ENCODE assay signal across 21 cellular contexts in genomic region chr12:11635341-11635740, GRCh38. TPM values are rescaled to one million over a fixed set of nuclear protein-coding genes. Genes with fewer than 3 reads are reported as not detected.
DNase-seq lines count a peak whose midpoint lies in the region; ATAC-seq and TF ChIP-seq lines count a peak whose summit lies in the region.
"Had no signal": no experiment of that assay in that cellular context is flagged by ENCODE, and none has a peak within 500 bp of the region (broad histone marks: within the 10 kb centered on the region; RNA-seq: fewer than 3 reads in every experiment).

No MANE protein-coding gene starts in this region.

- H3K36me3 ChIP-seq in endodermal cell (ENCODE audit: control insufficient read depth, insufficient read depth, low read length) = no peaks in the 10 kb centered on the region
- H3K36me3 ChIP-seq: BLaER1 treated with 17β-estradiol and CSF1 and Interleukin-3, amounts not matched to agents 10 nM and 100 nM had no signal

- 94 to 100% methylated on average over 1 to 2 of the region's 2 CpGs for WGBS in endodermal cell (ENCODE audit: insufficient coverage in 1 of 2, insufficient read length in 1 of 2), 2 experiments

- peaks cover 32% of the 10 kb centered on the region for H3K36me3 Mint-ChIP-seq in endodermal cell (ENCODE audit: low read depth)
- H3K36me3 Mint-ChIP-seq: CD4-positive, alpha-beta memory T cell had no signal

- no peaks in the 10 kb centered on the region for H3K27me3 ChIP-seq in endodermal cell (ENCODE audit: control insufficient read depth, insufficient read depth, low read length, poor library complexity, severe bottlenecking)
- H3K27me3 ChIP-seq: BLaER1 treated with 17β-estradiol and CSF1 and Interleukin-3, amounts not matched to agents 10 nM and 100 nM had no signal

- TF ChIP-seq CTCF in endodermal cell (conservative IDR thresholded peaks at IDR 0.05) (no peak), omental fat pad (IDR thresholded peaks at IDR 0.05) (no peak)

- peaks cover 42% of the 10 kb centered on the region for H3K9me3 Mint-ChIP-seq in endodermal cell

- peak; percentile 7 for DNase-seq in NCI-H1105 treated with DMSO at 0.1 percent for 48 hours (lab: John Stamatoyannopoulos, UW)
- DNase-seq in NCI-H1105 (lab: John Stamatoyannopoulos, UW) = no peak
- peak; percentile 56 for DNase-seq in M059J (ENCODE audit: low read depth)
- DNase-seq in endodermal cell = no peak
- DNase-seq in glomerular visceral epithelial cell (ENCODE audit: extremely low spot score) = peak; percentile 21
- DNase-seq in T1000 (lab: John Stamatoyannopoulos, UW) = no peak
- DNase-seq in NCI-H510A (lab: John Stamatoyannopoulos, UW) = no peak
- DNase-seq in omental fat pad (ENCODE audit: low spot score) = no peak
- DNase-seq: 8988T; Caco-2; CD4-positive, alpha-beta memory T cell; GDM1; NCI-H1417 treated with DMSO at 0.1 percent for 48 hours; NCI-H187 treated with DMSO at 0.1 percent for 48 hours; NCI-H2107; NCI-H2227 treated with DMSO at 0.1 percent for 48 hours; NCI-H510A treated with DMSO at 0.1 percent for 48 hours; NCI-H774; SHP77 had no signal

- ATAC-seq in omental fat pad (ENCODE audit: low FRiP score) = no peak

- no peaks in the 10 kb centered on the region for H3K4me1 ChIP-seq in endodermal cell (ENCODE audit: control insufficient read depth, insufficient read depth, low read length)
- H3K4me1 ChIP-seq: Caco-2 had no signal

- no peak overlapping the region for H3K4me3 Mint-ChIP-seq in endodermal cell
- H3K4me3 Mint-ChIP-seq: CD4-positive, alpha-beta memory T cell; IgD-negative memory B cell had no signal

- peak overlapping the region; percentile 10 for H3K4me3 ChIP-seq in endodermal cell (ENCODE audit: low read length)
- H3K4me3 ChIP-seq: BLaER1 treated with 17β-estradiol and CSF1 and Interleukin-3, amounts not matched to agents 10 nM and 100 nM had no signal

- peaks cover 31% of the 10 kb centered on the region for H3K9me3 ChIP-seq in endodermal cell (ENCODE audit: control insufficient read depth, low read length)

- no peak overlapping the region for H3K27ac Mint-ChIP-seq in endodermal cell
- H3K27ac Mint-ChIP-seq: IgD-negative memory B cell had no signal

- H3K9ac ChIP-seq in endodermal cell (ENCODE audit: extremely low read depth, low read length, poor library complexity, severe bottlenecking) = no peak overlapping the region
- H3K9ac ChIP-seq: BLaER1 treated with 17β-estradiol and CSF1 and Interleukin-3, amounts not matched to agents 10 nM and 100 nM had no signal

- no peaks in the 10 kb centered on the region for H3K4me1 Mint-ChIP-seq in endodermal cell
- H3K4me1 Mint-ChIP-seq: IgD-negative memory B cell had no signal

- no peak overlapping the region for H3K27ac ChIP-seq in endodermal cell (ENCODE audit: low read depth, low read length)
- H3K27ac ChIP-seq: BLaER1 treated with 17β-estradiol and CSF1 and Interleukin-3, amounts not matched to agents 10 nM and 100 nM had no signal

- no peaks in the 10 kb centered on the region for H3K27me3 Mint-ChIP-seq in endodermal cell (ENCODE audit: insufficient read depth)
- H3K27me3 Mint-ChIP-seq: CD4-positive, alpha-beta memory T cell; IgD-negative memory B cell had no signal

RNA-seq across cellular contexts. Expression of gene ETV6, which starts 14.1 kb away (rescaled TPM):
- 4.7 and 11.5 TPM in 2 replicates for total RNA-seq in M059J (2014; rRNA removed; shearing (Covaris generic))
- 10 to 100 TPM in 1 of 2 donors, 1 to 10 TPM in 1; 9.3 to 22.1 TPM for total RNA-seq in endodermal cell
- polyA plus RNA-seq in endodermal cell (2013, experiment 1 of 2) = 7.5 TPM
- 7.7 TPM for polyA plus RNA-seq in endodermal cell (2013, experiment 2 of 2)
- total RNA-seq in omental fat pad = 10 to 100 TPM in 3 of 4 donors, 1 to 10 TPM in 1; 9.3 to 28.2 (median 17.6) TPM

Comparison
In these comparisons a context has a peak if more than half of its experiments do, and no peak if none do; other contexts are left out.
1. DNase-seq: peak in NCI-H1105 treated with DMSO at 0.1 percent for 48 hours (single experiment), M059J (single experiment) and glomerular visceral epithelial cell (single experiment); none in NCI-H1105 (single experiment), endodermal cell (single experiment), T1000 (single experiment), NCI-H510A (single experiment) and omental fat pad (single experiment).